In the genomic region with DNA sequence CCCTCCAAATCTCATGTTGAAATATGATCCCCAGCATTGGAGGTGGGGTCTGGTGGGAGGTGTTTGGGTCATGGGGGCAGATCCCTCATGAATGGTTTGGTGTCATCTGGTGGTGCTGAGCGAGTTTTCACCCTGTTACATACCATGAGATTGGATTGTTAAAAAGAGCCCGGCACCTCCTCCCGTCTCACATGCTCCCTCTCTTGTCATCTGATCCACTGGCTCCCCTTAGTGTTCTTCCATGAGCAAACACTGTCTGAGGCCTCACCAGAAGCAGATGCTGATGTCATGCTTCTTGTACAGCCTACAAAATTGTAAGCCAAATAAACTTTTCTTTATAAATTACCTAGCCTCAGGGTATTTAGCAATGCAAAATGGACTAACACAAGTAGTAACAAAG, we compare ENCODE assay signal across 25 cellular contexts.
DNase-seq lines count a peak whose midpoint lies in the region; ATAC-seq lines count a peak whose summit lies in the region.
"Had no signal": no experiment of that assay in that cellular context is flagged by ENCODE, and none has a peak within 500 bp of the region (broad histone marks: within the 10 kb centered on the region; RNA-seq: fewer than 3 reads in every experiment).

No MANE protein-coding gene starts in this region.

- no peaks in the 10 kb centered on the region for H3K4me1 ChIP-seq in SJCRH30
- H3K4me1 ChIP-seq: breast epithelium, gastrocnemius medialis, sigmoid colon had no signal

- H3K9me3 ChIP-seq in SJCRH30 (replicated peaks) = no peaks in the 10 kb centered on the region
- H3K9me3 ChIP-seq: breast epithelium, gastrocnemius medialis had no signal

- DNase-seq in ELF-1 (ENCODE audit: low read depth, low spot score) (peak; percentile 45), HK-2 (ENCODE audit: unreplicated experiment) (peak; percentile 2), SJCRH30 (peak; percentile 77 to 89), islet precursor cell (peak; percentile 50), T-helper 1 cell (no peak), DMS79 (lab: John Stamatoyannopoulos, UW) (no peak)
- DNase-seq: activated CD4-positive, alpha-beta T cell treated with anti-CD3 and anti-CD28 coated beads, Interleukin-2, amount 50 U/mL, for 1 hour; activated naive CD4-positive, alpha-beta T cell treated with anti-CD3 and anti-CD28 coated beads, Interleukin-2, amount 50 U/mL, for 16 hours; AML-193; amygdala; CD8-positive, alpha-beta memory T cell; DMS79 treated with DMSO at 0.1 percent for 48 hours; effector memory CD4-positive, alpha-beta T cell; gastrocnemius medialis; hypothalamus; left cardiac atrium; mammary epithelial cell; NCI-H1092; NCI-H187 treated with DMSO at 0.1 percent for 48 hours; sigmoid colon had no signal

- no peak for ATAC-seq in HG03135 (IDR thresholded peaks at IDR 0.05; ENCODE audit: unreplicated experiment)
- ATAC-seq: gastrocnemius medialis, GM12878, left cardiac atrium had no signal

- H3K27me3 ChIP-seq in SJCRH30 = no peaks in the 10 kb centered on the region
- H3K27me3 ChIP-seq: breast epithelium, gastrocnemius medialis, sigmoid colon had no signal

- H3K4me3 ChIP-seq in SJCRH30 = no peak overlapping the region
- H3K4me3 ChIP-seq: breast epithelium, gastrocnemius medialis, GM12878, sigmoid colon, SK-N-MC had no signal

- no peak overlapping the region for H3K27ac ChIP-seq in SJCRH30
- H3K27ac ChIP-seq: breast epithelium, gastrocnemius medialis, RWPE1, sigmoid colon, SK-N-MC had no signal

- no peaks in the 10 kb centered on the region for H3K36me3 ChIP-seq in SJCRH30
- H3K36me3 ChIP-seq: breast epithelium, gastrocnemius medialis, sigmoid colon had no signal

Comparison
In these comparisons a context has a peak if more than half of its experiments do, and no peak if none do; other contexts are left out.
1. DNase-seq: peak in ELF-1 (single experiment), HK-2 (single experiment), SJCRH30 (2 of 2) and islet precursor cell (single experiment); none in T-helper 1 cell (0 of 5) and DMS79 (single experiment).